Comparison of ENCODE assay signal across 8 cellular contexts in the genomic region with DNA sequence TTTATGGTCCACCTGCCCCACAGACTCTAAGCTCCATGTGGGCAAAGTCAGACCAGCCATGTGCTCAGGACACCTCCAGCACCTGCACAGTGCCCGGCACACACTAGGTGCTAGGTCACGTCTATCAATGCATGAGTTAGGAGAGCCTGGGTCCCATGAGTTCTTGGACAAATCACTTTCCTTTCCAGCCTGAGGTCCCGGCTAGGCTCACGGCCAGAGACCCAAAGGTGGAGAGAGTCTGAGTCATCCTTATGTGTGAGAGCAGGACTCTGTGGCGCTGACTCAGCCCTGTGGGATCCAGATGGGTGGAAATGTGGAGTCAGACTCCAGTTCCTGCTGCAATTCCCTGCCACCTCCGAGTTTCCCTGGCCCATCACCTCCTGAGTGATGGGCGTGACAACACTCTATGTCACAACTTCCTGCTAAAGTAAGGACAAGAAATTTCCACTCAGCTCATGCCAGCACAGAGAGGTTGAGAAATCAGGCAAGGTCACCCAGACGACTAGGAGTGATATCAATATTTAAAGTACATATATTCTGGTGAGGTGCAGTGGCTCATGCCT. TPM values are rescaled to one million over a fixed set of nuclear protein-coding genes. Genes with fewer than 3 reads are reported as not detected.
A peak's percentile ranks its signal among the peaks of the same experiment; 100 is the strongest.
DNase-seq lines count a peak whose midpoint lies in the region; ATAC-seq, FAIRE-seq and TF ChIP-seq lines count a peak whose summit lies in the region.

No MANE protein-coding gene starts in this region.

- H3K4me3 Mint-ChIP-seq in neural crest cell, result peak overlapping the region; percentile 36

- peaks cover 29% of the 10 kb centered on the region for H3K27me3 Mint-ChIP-seq in neural crest cell (ENCODE audit: low read depth)

- no peaks in the 10 kb centered on the region for H3K9me1 ChIP-seq in endothelial cell of umbilical vein (replicated peaks; ENCODE audit: control insufficient read depth, extremely low read depth, insufficient read depth, low read length)

- peak overlapping the region; percentile 91 for H3K4me2 ChIP-seq in OCI-LY7 (ENCODE audit: low read length)
- H3K4me2 ChIP-seq in endothelial cell of umbilical vein (ENCODE audit: insufficient read depth, low read length), result no peak overlapping the region

- H3K4me1 Mint-ChIP-seq in neural crest cell, result peaks cover 8% of the 10 kb centered on the region

- dilution Hi-C loops in endothelial cell of umbilical vein (cut with MboI; ENCODE audit: extremely low pct_ligation_motif_present, low sequenced_read_pairs), result no loop called here

- H2AFZ ChIP-seq in OCI-LY7 (ENCODE audit: low read length), result no peak overlapping the region
- no peak overlapping the region for H2AFZ ChIP-seq in endothelial cell of umbilical vein (ENCODE audit: low read depth, low read length)

- ATAC-seq in HG03097 (IDR thresholded peaks at IDR 0.05; ENCODE audit: low FRiP score, unreplicated experiment) (no peak), GM21360 (IDR thresholded peaks at IDR 0.05; ENCODE audit: unreplicated experiment) (no peak)

- H3K4me3 ChIP-seq in OCI-LY7 (ENCODE audit: low read depth, low read length, poor library complexity, severe bottlenecking) (no peak overlapping the region), endothelial cell of umbilical vein (replicated peaks in 1 of 3; ENCODE audit: insufficient read depth in 1 of 3, low read depth in 1 of 3, low read length in 3 of 3) (no peak overlapping the region)

- TSS peak; percentile 30 for BruUV-seq in OCI-LY7 (replicated peaks; lab: Mats Ljungman, UMichigan)
- no TSS peak for BruUV-seq in endothelial cell of umbilical vein (replicated peaks; lab: Mats Ljungman, UMichigan)

- POLR2A ChIA-PET in OCI-LY7 (lab: Charles Lee) (interaction anchor here (0.6 kb wide), 1 partner anchor 459 kb away, joined by 3 read pairs; no protein-coding TSS in a partner anchor), endothelial cell of umbilical vein (lab: Charles Lee) (no interaction called here)

- peak; percentile 100 for FAIRE-seq in endothelial cell of umbilical vein (lab: Jason Lieb, UNC)

- H3K9ac ChIP-seq in endothelial cell of umbilical vein (replicated peaks; ENCODE audit: extremely low read depth, insufficient read depth, low read length), result no peak overlapping the region

- H3K36me3 ChIP-seq in OCI-LY7 (ENCODE audit: insufficient read depth, low read length) (peaks cover 20% of the 10 kb centered on the region), endothelial cell of umbilical vein (ENCODE audit: control insufficient read depth in 2 of 2, extremely low read depth in 1 of 2, insufficient read depth in 2 of 2, low read length in 2 of 2) (peaks cover 0 to 2% of the 10 kb centered on the region in 2 experiments)

- H3K9me3 ChIP-seq in OCI-LY7 (ENCODE audit: low read length) (no peaks in the 10 kb centered on the region), endothelial cell of umbilical vein (replicated peaks; ENCODE audit: control insufficient read depth, insufficient read depth, low read length) (no peaks in the 10 kb centered on the region)

- CTCF ChIA-PET in OCI-LY7 (lab: Charles Lee; ENCODE audit: unreplicated experiment) (no interaction called here), endothelial cell of umbilical vein (lab: Charles Lee) (interaction anchor here (0.6 to 4.5 kb wide), 12 partner anchors 10 to 705 kb away, joined by 3 to 38 read pairs (median 3); a partner anchor contains a TSS)

- H3K4me1 ChIP-seq in OCI-LY7 (ENCODE audit: insufficient read depth, low read length, poor library complexity, severe bottlenecking) (peaks cover 46% of the 10 kb centered on the region), endothelial cell of umbilical vein (ENCODE audit: control insufficient read depth, extremely low read depth, insufficient read depth, low read length) (peaks cover 39% of the 10 kb centered on the region)

- TF ChIP-seq CTCF in OCI-LY7 (conservative IDR thresholded peaks at IDR 0.05; ENCODE audit: low read length) (no peak), endothelial cell of umbilical vein (IDR thresholded peaks at IDR 0.05; ENCODE audit: extremely low read depth in 1 of 2, insufficient read depth in 1 of 2, low read depth in 1 of 2, low read length in 2 of 2) (no peak), neural crest cell (conservative IDR thresholded peaks at IDR 0.05) (no peak)

- intact Hi-C loops in OCI-LY7 (cut with micrococcal nuclease; ENCODE audit: unreplicated experiment) (loop anchor here (2.0 to 5.0 kb wide), 2 partner anchors 49 to 117 kb away; a partner anchor contains a TSS), endothelial cell of umbilical vein (cut with micrococcal nuclease) (loop anchor here (1.0 to 10.0 kb wide), 5 partner anchors 37 to 417 kb away; no protein-coding TSS in a partner anchor)

- no peaks in the 10 kb centered on the region for H3K9me2 ChIP-seq in OCI-LY7 (ENCODE audit: insufficient read depth, low read length)

- H3K79me2 ChIP-seq in OCI-LY7 (ENCODE audit: insufficient read depth, low read depth, low read length), result peaks cover 21% of the 10 kb centered on the region
- H3K79me2 ChIP-seq in endothelial cell of umbilical vein (ENCODE audit: control insufficient read depth, insufficient read depth, low read length), result peaks cover 12% of the 10 kb centered on the region

- H3K9me3 Mint-ChIP-seq in neural crest cell, result no peaks in the 10 kb centered on the region

- H3K27me3 ChIP-seq in endothelial cell of umbilical vein (ENCODE audit: control insufficient read depth in 2 of 2, insufficient read depth in 2 of 2, low read length in 2 of 2), result no peaks in the 10 kb centered on the region

- no peak overlapping the region for H3K27ac Mint-ChIP-seq in neural crest cell (ENCODE audit: unreplicated experiment)

- H4K20me1 ChIP-seq in OCI-LY7 (ENCODE audit: insufficient read depth, low read length) (no peaks in the 10 kb centered on the region), endothelial cell of umbilical vein (replicated peaks; ENCODE audit: control insufficient read depth, extremely low read depth, insufficient read depth, low read length) (no peaks in the 10 kb centered on the region)

- TF ChIP-seq POLR2A in endothelial cell of umbilical vein (IDR thresholded peaks at IDR 0.05; ENCODE audit: low read depth, low read length), result no peak

- no peaks in the 10 kb centered on the region for H3K36me3 Mint-ChIP-seq in neural crest cell (ENCODE audit: low read depth)

- peak overlapping the region; percentile 89 for H3K27ac ChIP-seq in OCI-LY7 (ENCODE audit: low read depth, low read length, poor library complexity, severe bottlenecking)
- peak overlapping the region; percentile 66 for H3K27ac ChIP-seq in endothelial cell of umbilical vein (ENCODE audit: insufficient read depth, low read depth, low read length)

- DNase-seq in DMS53 (lab: John Stamatoyannopoulos, UW) (peak; percentile 96), OCI-LY7 (ENCODE audit: low spot score) (no peak), endothelial cell of umbilical vein (ENCODE audit: low read depth, low spot score) (peak; percentile 99), neural crest cell (ENCODE audit: low read depth, low spot score) (no peak), retina (no peak), NCI-H774 (lab: John Stamatoyannopoulos, UW) (no peak)

RNA-seq across cellular contexts. Expression of a gene that starts 2.5 kb away (rescaled TPM):
- total RNA-seq in OCI-LY7 (2014; rRNA removed; shearing (Covaris generic)), result 112 and 180 TPM in 2 replicates
- total RNA-seq in OCI-LY7 (2022) (118 and 125 TPM in 2 replicates), endothelial cell of umbilical vein (38.1 and 45.9 TPM in 2 replicates), neural crest cell (12.6 and 14.5 TPM in 2 replicates)
- polyA plus RNA-seq in endothelial cell of umbilical vein, result 85.3 and 108 TPM in 2 replicates
- polyA plus RNA-seq in endothelial cell of umbilical vein (2011; cell fraction: cytosol; rRNA removed), result 44.2 and 64.3 TPM in 2 replicates
- 38.1 and 41.5 TPM in 2 replicates for polyA plus RNA-seq in endothelial cell of umbilical vein (2011; cell fraction: nucleus; rRNA removed)
- 39.9 and 49.4 TPM in 2 replicates for polyA plus RNA-seq in endothelial cell of umbilical vein (2012)
- 38.1 and 51.5 TPM in 2 replicates for polyA minus RNA-seq in endothelial cell of umbilical vein
- polyA minus RNA-seq in endothelial cell of umbilical vein (2011; cell fraction: cytosol; rRNA and poly(A)+ RNA removed), result 129 TPM
- 19.7 and 26.7 TPM in 2 replicates for polyA minus RNA-seq in endothelial cell of umbilical vein (2011; cell fraction: nucleus; rRNA and poly(A)+ RNA removed)

RNA-seq across cellular contexts. Expression of a gene that starts 11.2 kb away (rescaled TPM):
- total RNA-seq in OCI-LY7 (2014; rRNA removed; shearing (Covaris generic)), result 0.59 and 0.95 TPM in 2 replicates
- 4.4 and 4.6 TPM in 2 replicates for total RNA-seq in OCI-LY7 (2022)
- total RNA-seq in endothelial cell of umbilical vein, result 2.9 and 3.8 TPM in 2 replicates
- polyA plus RNA-seq in endothelial cell of umbilical vein, result 1.5 and 2.3 TPM in 2 replicates
- 0.28 and 0.87 TPM in 2 replicates for polyA plus RNA-seq in endothelial cell of umbilical vein (2011; cell fraction: cytosol; rRNA removed)
- polyA plus RNA-seq in endothelial cell of umbilical vein (2011; cell fraction: nucleus; rRNA removed), result 5.1 and 6.2 TPM in 2 replicates
- 0.56 and 1.3 TPM in 2 replicates for polyA plus RNA-seq in endothelial cell of umbilical vein (2012)
- 0.42 and 0.83 TPM in 2 replicates for polyA minus RNA-seq in endothelial cell of umbilical vein
- 4.0 TPM for polyA minus RNA-seq in endothelial cell of umbilical vein (2011; cell fraction: cytosol; rRNA and poly(A)+ RNA removed)
- polyA minus RNA-seq in endothelial cell of umbilical vein (2011; cell fraction: nucleus; rRNA and poly(A)+ RNA removed), result 1.6 and 1.8 TPM in 2 replicates
- 2.6 and 3.4 TPM in 2 replicates for total RNA-seq in neural crest cell

RNA-seq across cellular contexts. Expression of a gene that starts 18.3 kb away (rescaled TPM):
- total RNA-seq in OCI-LY7 (2014; rRNA removed; shearing (Covaris generic)), result 31.6 and 49.7 TPM in 2 replicates
- total RNA-seq in OCI-LY7 (2022) (47.7 and 50.7 TPM in 2 replicates), endothelial cell of umbilical vein (41.9 and 47.9 TPM in 2 replicates), neural crest cell (52.2 and 59.1 TPM in 2 replicates)
- 63.9 and 85.0 TPM in 2 replicates for polyA plus RNA-seq in endothelial cell of umbilical vein
- 45.5 and 45.9 TPM in 2 replicates for polyA plus RNA-seq in endothelial cell of umbilical vein (2011; cell fraction: cytosol; rRNA removed)
- polyA plus RNA-seq in endothelial cell of umbilical vein (2011; cell fraction: nucleus; rRNA removed), result 31.6 and 39.0 TPM in 2 replicates
- polyA plus RNA-seq in endothelial cell of umbilical vein (2012), result 38.9 and 45.4 TPM in 2 replicates
- polyA minus RNA-seq in endothelial cell of umbilical vein, result 39.8 and 52.5 TPM in 2 replicates
- polyA minus RNA-seq in endothelial cell of umbilical vein (2011; cell fraction: cytosol; rRNA and poly(A)+ RNA removed), result 59.2 TPM
- 26.8 and 33.0 TPM in 2 replicates for polyA minus RNA-seq in endothelial cell of umbilical vein (2011; cell fraction: nucleus; rRNA and poly(A)+ RNA removed)

RNA-seq across cellular contexts. Expression of a gene that starts 19.9 kb away (rescaled TPM):
- 38.8 and 43.7 TPM in 2 replicates for total RNA-seq in OCI-LY7 (2014; rRNA removed; shearing (Covaris generic))
- 51.3 and 52.7 TPM in 2 replicates for total RNA-seq in OCI-LY7 (2022)
- total RNA-seq in endothelial cell of umbilical vein, result 43.0 and 43.5 TPM in 2 replicates
- 78.9 and 93.6 TPM in 2 replicates for polyA plus RNA-seq in endothelial cell of umbilical vein
- polyA plus RNA-seq in endothelial cell of umbilical vein (2011; cell fraction: cytosol; rRNA removed), result 43.5 and 55.9 TPM in 2 replicates
- polyA plus RNA-seq in endothelial cell of umbilical vein (2011; cell fraction: nucleus; rRNA removed), result 78.4 and 100.0 TPM in 2 replicates
- polyA plus RNA-seq in endothelial cell of umbilical vein (2012), result 27.3 and 41.2 TPM in 2 replicates
- polyA minus RNA-seq in endothelial cell of umbilical vein, result 50.1 and 50.4 TPM in 2 replicates
- polyA minus RNA-seq in endothelial cell of umbilical vein (2011; cell fraction: cytosol; rRNA and poly(A)+ RNA removed), result 17.7 TPM
- 20.0 and 24.0 TPM in 2 replicates for polyA minus RNA-seq in endothelial cell of umbilical vein (2011; cell fraction: nucleus; rRNA and poly(A)+ RNA removed)
- total RNA-seq in neural crest cell, result 25.4 and 27.4 TPM in 2 replicates

RNA-seq across cellular contexts. Expression of a gene that starts 41.9 kb away (rescaled TPM):
- 10.7 and 19.5 TPM in 2 replicates for total RNA-seq in OCI-LY7 (2014; rRNA removed; shearing (Covaris generic))
- 21.6 and 22.6 TPM in 2 replicates for total RNA-seq in OCI-LY7 (2022)
- 113 and 115 TPM in 2 replicates for total RNA-seq in endothelial cell of umbilical vein
- 148 and 157 TPM in 2 replicates for polyA plus RNA-seq in endothelial cell of umbilical vein
- polyA plus RNA-seq in endothelial cell of umbilical vein (2011; cell fraction: cytosol; rRNA removed), result 189 and 191 TPM in 2 replicates
- polyA plus RNA-seq in endothelial cell of umbilical vein (2011; cell fraction: nucleus; rRNA removed), result 108 and 134 TPM in 2 replicates
- polyA plus RNA-seq in endothelial cell of umbilical vein (2012), result 173 and 181 TPM in 2 replicates
- polyA minus RNA-seq in endothelial cell of umbilical vein, result 33.5 and 35.7 TPM in 2 replicates
- 36.3 TPM for polyA minus RNA-seq in endothelial cell of umbilical vein (2011; cell fraction: cytosol; rRNA and poly(A)+ RNA removed)
- polyA minus RNA-seq in endothelial cell of umbilical vein (2011; cell fraction: nucleus; rRNA and poly(A)+ RNA removed), result 5.2 TPM in 2 replicates
- 39.6 and 45.5 TPM in 2 replicates for total RNA-seq in neural crest cell

Comparison
In these comparisons a context has a peak if more than half of its experiments do, and no peak if none do; other contexts are left out.
1. DNase-seq: peak in DMS53 (single experiment) and endothelial cell of umbilical vein (single experiment); none in OCI-LY7 (single experiment), neural crest cell (single experiment), retina (single experiment) and NCI-H774 (single experiment).